ENCODE assay signal across 1 cellular context in the genomic region with DNA sequence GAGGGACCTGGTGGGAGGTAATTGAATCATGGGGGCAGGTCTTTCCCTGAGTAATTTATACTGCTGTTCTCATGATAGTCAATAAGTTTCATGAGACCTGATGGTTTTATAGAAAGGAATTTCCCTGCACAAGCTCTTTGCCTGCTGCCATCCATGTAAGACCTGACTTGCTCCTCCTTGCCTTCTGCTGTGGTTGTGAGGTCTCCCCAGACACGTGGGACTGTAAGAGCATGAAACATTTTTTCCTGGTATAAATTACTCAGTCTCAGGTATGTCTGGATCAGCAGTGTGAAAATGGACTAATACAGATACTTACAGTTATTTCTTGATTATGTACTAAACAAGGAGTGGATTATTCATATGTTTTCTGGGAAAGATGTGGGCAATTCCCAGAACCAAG.
TF ChIP-seq lines count a peak whose summit lies in the region.

No MANE protein-coding gene starts in this region.

TF ChIP-seq in GM23338, 12 proteins besides CTCF, POLR2A, EP300 and RAD21 (continued from another document):
- TF ChIP-seq, protein P1, sequence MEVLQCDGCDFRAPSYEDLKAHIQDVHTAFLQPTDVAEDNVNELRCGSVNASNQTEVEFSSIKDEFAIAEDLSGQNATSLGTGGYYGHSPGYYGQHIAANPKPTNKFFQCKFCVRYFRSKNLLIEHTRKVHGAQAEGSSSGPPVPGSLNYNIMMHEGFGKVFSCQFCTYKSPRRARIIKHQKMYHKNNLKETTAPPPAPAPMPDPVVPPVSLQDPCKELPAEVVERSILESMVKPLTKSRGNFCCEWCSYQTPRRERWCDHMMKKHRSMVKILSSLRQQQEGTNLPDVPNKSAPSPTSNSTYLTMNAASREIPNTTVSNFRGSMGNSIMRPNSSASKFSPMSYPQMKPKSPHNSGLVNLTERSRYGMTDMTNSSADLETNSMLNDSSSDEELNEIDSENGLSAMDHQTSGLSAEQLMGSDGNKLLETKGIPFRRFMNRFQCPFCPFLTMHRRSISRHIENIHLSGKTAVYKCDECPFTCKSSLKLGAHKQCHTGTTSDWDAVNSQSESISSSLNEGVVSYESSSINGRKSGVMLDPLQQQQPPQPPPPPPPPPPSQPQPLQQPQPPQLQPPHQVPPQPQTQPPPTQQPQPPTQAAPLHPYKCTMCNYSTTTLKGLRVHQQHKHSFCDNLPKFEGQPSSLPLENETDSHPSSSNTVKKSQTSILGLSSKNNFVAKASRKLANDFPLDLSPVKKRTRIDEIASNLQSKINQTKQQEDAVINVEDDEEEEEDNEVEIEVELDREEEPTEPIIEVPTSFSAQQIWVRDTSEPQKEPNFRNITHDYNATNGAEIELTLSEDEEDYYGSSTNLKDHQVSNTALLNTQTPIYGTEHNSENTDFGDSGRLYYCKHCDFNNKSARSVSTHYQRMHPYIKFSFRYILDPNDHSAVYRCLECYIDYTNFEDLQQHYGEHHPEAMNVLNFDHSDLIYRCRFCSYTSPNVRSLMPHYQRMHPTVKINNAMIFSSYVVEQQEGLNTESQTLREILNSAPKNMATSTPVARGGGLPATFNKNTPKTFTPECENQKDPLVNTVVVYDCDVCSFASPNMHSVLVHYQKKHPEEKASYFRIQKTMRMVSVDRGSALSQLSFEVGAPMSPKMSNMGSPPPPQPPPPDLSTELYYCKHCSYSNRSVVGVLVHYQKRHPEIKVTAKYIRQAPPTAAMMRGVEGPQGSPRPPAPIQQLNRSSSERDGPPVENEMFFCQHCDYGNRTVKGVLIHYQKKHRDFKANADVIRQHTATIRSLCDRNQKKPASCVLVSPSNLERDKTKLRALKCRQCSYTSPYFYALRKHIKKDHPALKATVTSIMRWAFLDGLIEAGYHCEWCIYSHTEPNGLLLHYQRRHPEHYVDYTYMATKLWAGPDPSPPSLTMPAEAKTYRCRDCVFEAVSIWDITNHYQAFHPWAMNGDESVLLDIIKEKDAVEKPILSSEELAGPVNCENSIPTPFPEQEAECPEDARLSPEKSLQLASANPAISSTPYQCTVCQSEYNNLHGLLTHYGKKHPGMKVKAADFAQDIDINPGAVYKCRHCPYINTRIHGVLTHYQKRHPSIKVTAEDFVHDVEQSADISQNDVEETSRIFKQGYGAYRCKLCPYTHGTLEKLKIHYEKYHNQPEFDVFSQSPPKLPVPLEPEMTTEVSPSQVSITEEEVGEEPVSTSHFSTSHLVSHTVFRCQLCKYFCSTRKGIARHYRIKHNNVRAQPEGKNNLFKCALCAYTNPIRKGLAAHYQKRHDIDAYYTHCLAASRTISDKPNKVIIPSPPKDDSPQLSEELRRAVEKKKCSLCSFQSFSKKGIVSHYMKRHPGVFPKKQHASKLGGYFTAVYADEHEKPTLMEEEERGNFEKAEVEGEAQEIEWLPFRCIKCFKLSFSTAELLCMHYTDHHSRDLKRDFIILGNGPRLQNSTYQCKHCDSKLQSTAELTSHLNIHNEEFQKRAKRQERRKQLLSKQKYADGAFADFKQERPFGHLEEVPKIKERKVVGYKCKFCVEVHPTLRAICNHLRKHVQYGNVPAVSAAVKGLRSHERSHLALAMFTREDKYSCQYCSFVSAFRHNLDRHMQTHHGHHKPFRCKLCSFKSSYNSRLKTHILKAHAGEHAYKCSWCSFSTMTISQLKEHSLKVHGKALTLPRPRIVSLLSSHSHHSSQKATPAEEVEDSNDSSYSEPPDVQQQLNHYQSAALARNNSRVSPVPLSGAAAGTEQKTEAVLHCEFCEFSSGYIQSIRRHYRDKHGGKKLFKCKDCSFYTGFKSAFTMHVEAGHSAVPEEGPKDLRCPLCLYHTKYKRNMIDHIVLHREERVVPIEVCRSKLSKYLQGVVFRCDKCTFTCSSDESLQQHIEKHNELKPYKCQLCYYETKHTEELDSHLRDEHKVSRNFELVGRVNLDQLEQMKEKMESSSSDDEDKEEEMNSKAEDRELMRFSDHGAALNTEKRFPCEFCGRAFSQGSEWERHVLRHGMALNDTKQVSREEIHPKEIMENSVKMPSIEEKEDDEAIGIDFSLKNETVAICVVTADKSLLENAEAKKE (CRISPR knock-in tag; IDR thresholded peaks at IDR 0.05): no peak
- TF ChIP-seq, protein P2, sequence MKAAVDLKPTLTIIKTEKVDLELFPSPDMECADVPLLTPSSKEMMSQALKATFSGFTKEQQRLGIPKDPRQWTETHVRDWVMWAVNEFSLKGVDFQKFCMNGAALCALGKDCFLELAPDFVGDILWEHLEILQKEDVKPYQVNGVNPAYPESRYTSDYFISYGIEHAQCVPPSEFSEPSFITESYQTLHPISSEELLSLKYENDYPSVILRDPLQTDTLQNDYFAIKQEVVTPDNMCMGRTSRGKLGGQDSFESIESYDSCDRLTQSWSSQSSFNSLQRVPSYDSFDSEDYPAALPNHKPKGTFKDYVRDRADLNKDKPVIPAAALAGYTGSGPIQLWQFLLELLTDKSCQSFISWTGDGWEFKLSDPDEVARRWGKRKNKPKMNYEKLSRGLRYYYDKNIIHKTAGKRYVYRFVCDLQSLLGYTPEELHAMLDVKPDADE (IDR thresholded peaks at IDR 0.05): no peak
- TF ChIP-seq POLR2AphosphoS5 (IDR thresholded peaks at IDR 0.05; ENCODE audit: low read depth) (no peak), CREB1 (CRISPR knock-in tag; IDR thresholded peaks at IDR 0.05; ENCODE audit: low read depth) (no peak), EZH2phosphoT487 (IDR thresholded peaks at IDR 0.05; ENCODE audit: unreplicated experiment) (no peak), ZNF331 (CRISPR knock-in tag; IDR thresholded peaks at IDR 0.05; ENCODE audit: low read depth) (no peak), JUNB (IDR thresholded peaks at IDR 0.05; ENCODE audit: unreplicated experiment) (no peak), EZH2 (IDR thresholded peaks at IDR 0.05; ENCODE audit: low read depth, unreplicated experiment) (no peak)
- TF ChIP-seq, protein P3, sequence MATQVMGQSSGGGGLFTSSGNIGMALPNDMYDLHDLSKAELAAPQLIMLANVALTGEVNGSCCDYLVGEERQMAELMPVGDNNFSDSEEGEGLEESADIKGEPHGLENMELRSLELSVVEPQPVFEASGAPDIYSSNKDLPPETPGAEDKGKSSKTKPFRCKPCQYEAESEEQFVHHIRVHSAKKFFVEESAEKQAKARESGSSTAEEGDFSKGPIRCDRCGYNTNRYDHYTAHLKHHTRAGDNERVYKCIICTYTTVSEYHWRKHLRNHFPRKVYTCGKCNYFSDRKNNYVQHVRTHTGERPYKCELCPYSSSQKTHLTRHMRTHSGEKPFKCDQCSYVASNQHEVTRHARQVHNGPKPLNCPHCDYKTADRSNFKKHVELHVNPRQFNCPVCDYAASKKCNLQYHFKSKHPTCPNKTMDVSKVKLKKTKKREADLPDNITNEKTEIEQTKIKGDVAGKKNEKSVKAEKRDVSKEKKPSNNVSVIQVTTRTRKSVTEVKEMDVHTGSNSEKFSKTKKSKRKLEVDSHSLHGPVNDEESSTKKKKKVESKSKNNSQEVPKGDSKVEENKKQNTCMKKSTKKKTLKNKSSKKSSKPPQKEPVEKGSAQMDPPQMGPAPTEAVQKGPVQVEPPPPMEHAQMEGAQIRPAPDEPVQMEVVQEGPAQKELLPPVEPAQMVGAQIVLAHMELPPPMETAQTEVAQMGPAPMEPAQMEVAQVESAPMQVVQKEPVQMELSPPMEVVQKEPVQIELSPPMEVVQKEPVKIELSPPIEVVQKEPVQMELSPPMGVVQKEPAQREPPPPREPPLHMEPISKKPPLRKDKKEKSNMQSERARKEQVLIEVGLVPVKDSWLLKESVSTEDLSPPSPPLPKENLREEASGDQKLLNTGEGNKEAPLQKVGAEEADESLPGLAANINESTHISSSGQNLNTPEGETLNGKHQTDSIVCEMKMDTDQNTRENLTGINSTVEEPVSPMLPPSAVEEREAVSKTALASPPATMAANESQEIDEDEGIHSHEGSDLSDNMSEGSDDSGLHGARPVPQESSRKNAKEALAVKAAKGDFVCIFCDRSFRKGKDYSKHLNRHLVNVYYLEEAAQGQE (IDR thresholded peaks at IDR 0.05; ENCODE audit: unreplicated experiment): no peak
